ENCODE assay signal across 1 cellular context in genomic region chr16:788399-789126, GRCh38.
A peak's percentile ranks its signal among the peaks of the same experiment; 100 is the strongest.
TF ChIP-seq lines count a peak whose summit lies in the region.

Gene CHTF18 (plus strand): TSS chr16:788620. CDS start chr16:788685, 65 bp downstream.

TF ChIP-seq in GM12878, 131 proteins besides CTCF, POLR2A, EP300 and RAD21 (continued from another document and continues in another):
- TF ChIP-seq BCLAF1 (IDR thresholded peaks at IDR 0.05), result no peak
- no peak for TF ChIP-seq CREM (IDR thresholded peaks at IDR 0.05; ENCODE audit: low read depth)
- no peak for TF ChIP-seq PAX8 (IDR thresholded peaks at IDR 0.05)
- no peak for TF ChIP-seq PML (IDR thresholded peaks at IDR 0.05; ENCODE audit: low read length)
- TF ChIP-seq TBL1XR1 (IDR thresholded peaks at IDR 0.05; ENCODE audit: low read depth, low read length), result no peak
- no peak for TF ChIP-seq YBX1 (IDR thresholded peaks at IDR 0.05)
- TF ChIP-seq CREB1 (IDR thresholded peaks at IDR 0.05; ENCODE audit: low read depth), result peak; percentile 60
- TF ChIP-seq ATF3 (IDR thresholded peaks at IDR 0.05; ENCODE audit: borderline replicate concordance, extremely low read depth, low read depth, low read length), result no peak
- peak; percentile 68; the same call in 1 of the 2 replicates for TF ChIP-seq CHD2 (IDR thresholded peaks at IDR 0.05; ENCODE audit: borderline replicate concordance, low read depth, low read length)
- no peak for TF ChIP-seq ESRRA (IDR thresholded peaks at IDR 0.05; ENCODE audit: low read length)
- TF ChIP-seq SPI1 (IDR thresholded peaks at IDR 0.05; ENCODE audit: borderline replicate concordance, insufficient read depth, low read depth, low read length), result no peak
- peak; percentile 59; the same call in 1 of the 2 replicates for TF ChIP-seq LARP7 (IDR thresholded peaks at IDR 0.05)
- TF ChIP-seq SUZ12 (IDR thresholded peaks at IDR 0.05; ENCODE audit: unreplicated experiment), result no peak
- no peak for TF ChIP-seq CHD4 (IDR thresholded peaks at IDR 0.05)
- TF ChIP-seq CEBPB (IDR thresholded peaks at IDR 0.05; ENCODE audit: borderline replicate concordance in 1 of 2, low read depth in 2 of 2, low read length in 2 of 2), result no peak
- TF ChIP-seq SREBF1 (IDR thresholded peaks at IDR 0.05; ENCODE audit: low read length), result no peak
- TF ChIP-seq MLLT1 (IDR thresholded peaks at IDR 0.05), result peak; percentile 55; the same call in 1 of the 2 replicates
- TF ChIP-seq KAT2A (conservative IDR thresholded peaks at IDR 0.05; ENCODE audit: control insufficient read depth, low read depth, low read length), result no peak
- TF ChIP-seq NFIC (IDR thresholded peaks at IDR 0.05; ENCODE audit: low read depth, low read length), result no peak
- peak; percentile 99 for TF ChIP-seq NKRF (conservative IDR thresholded peaks at IDR 0.05)
- peak; percentile 29; the same call in 1 of the 2 replicates for TF ChIP-seq YY1 (IDR thresholded peaks at IDR 0.05; ENCODE audit: low read depth, low read length)
- TF ChIP-seq NFYA (IDR thresholded peaks at IDR 0.05; ENCODE audit: borderline replicate concordance, low read depth, low read length), result no peak
- TF ChIP-seq NRF1 (conservative IDR thresholded peaks at IDR 0.05; ENCODE audit: low read depth, low read length), result no peak
- no peak for TF ChIP-seq ZSCAN29 (IDR thresholded peaks at IDR 0.05)
- TF ChIP-seq RELB (IDR thresholded peaks at IDR 0.05; ENCODE audit: low read depth), result 0 out of 2 replicates have a peak, but pooled peaks have one; percentile 15
- 0 out of 2 replicates have a peak, but pooled peaks have one; percentile 21 for TF ChIP-seq GATAD2B (conservative IDR thresholded peaks at IDR 0.05; ENCODE audit: low read depth)
- 0 out of 2 replicates have a peak, but pooled peaks have one; percentile 6 for TF ChIP-seq PKNOX1 (IDR thresholded peaks at IDR 0.05)
- TF ChIP-seq ZNF687 (IDR thresholded peaks at IDR 0.05), result no peak
- TF ChIP-seq ZNF217 (IDR thresholded peaks at IDR 0.05), result no peak
- no peak for TF ChIP-seq ZNF592 (IDR thresholded peaks at IDR 0.05)
- peak; percentile 66 for TF ChIP-seq IKZF1 (conservative IDR thresholded peaks at IDR 0.05)
- 0 out of 2 replicates have a peak, but pooled peaks have one; percentile 11 for TF ChIP-seq DPF2 (IDR thresholded peaks at IDR 0.05)
- no peak for TF ChIP-seq TCF3 (IDR thresholded peaks at IDR 0.05; ENCODE audit: borderline replicate concordance, insufficient read depth, low read depth, low read length)
- no peak for TF ChIP-seq KLF5 (IDR thresholded peaks at IDR 0.05; ENCODE audit: partially characterized antibody)
- TF ChIP-seq FOXK2 (IDR thresholded peaks at IDR 0.05), result no peak
- no peak for TF ChIP-seq USF1 (IDR thresholded peaks at IDR 0.05; ENCODE audit: borderline replicate concordance, extremely low read length, insufficient read depth, low read depth, low read length)
- peak; percentile 28; the same call in 1 of the 2 replicates for TF ChIP-seq BACH1 (IDR thresholded peaks at IDR 0.05; ENCODE audit: borderline replicate concordance)
- TF ChIP-seq CHD1 (IDR thresholded peaks at IDR 0.05; ENCODE audit: low read depth, low read length), result no peak
- TF ChIP-seq GABPA (IDR thresholded peaks at IDR 0.05; ENCODE audit: low read depth), result no peak
- TF ChIP-seq RUNX3 (IDR thresholded peaks at IDR 0.05; ENCODE audit: low read length), result no peak
- peak; percentile 91 for TF ChIP-seq E2F4 (IDR thresholded peaks at IDR 0.05; ENCODE audit: low read depth, low read length)
